In genomic region chr12:123696641-123697040, GRCh38 we compare ENCODE assay signal across 22 cellular contexts. TPM values are rescaled to one million over a fixed set of nuclear protein-coding genes. Genes with fewer than 3 reads are reported as not detected.
DNase-seq lines count a peak whose midpoint lies in the region; ATAC-seq and TF ChIP-seq lines count a peak whose summit lies in the region.
"Had no signal": no experiment of that assay in that cellular context is flagged by ENCODE, and none has a peak within 500 bp of the region (broad histone marks: within the 10 kb centered on the region; RNA-seq: fewer than 3 reads in every experiment).

No MANE protein-coding gene starts in this region.

- H3K9me3 ChIP-seq in OCI-LY7 (ENCODE audit: low read length) (no peaks in the 10 kb centered on the region), prostate gland (no peaks in the 10 kb centered on the region), uterus (no peaks in the 10 kb centered on the region)
- H3K9me3 ChIP-seq: heart right ventricle, suprapubic skin, vagina had no signal

- intact Hi-C loops in OCI-LY7 (cut with micrococcal nuclease; ENCODE audit: unreplicated experiment), result no loop called here
- intact Hi-C loops in prostate gland (cut with DNase I), result no loop called here
- intact Hi-C loops in uterus (cut with DNase I; ENCODE audit: low total_unique reads), result no loop called here

- TF ChIP-seq CTCF in OCI-LY7 (conservative IDR thresholded peaks at IDR 0.05; ENCODE audit: low read length) (no peak), prostate gland (IDR thresholded peaks at IDR 0.05) (no peak), foreskin fibroblast (IDR thresholded peaks at IDR 0.05; ENCODE audit: low read depth, low read length) (no peak), uterus (IDR thresholded peaks at IDR 0.05) (no peak)

- no peak for TF ChIP-seq POLR2A in prostate gland (IDR thresholded peaks at IDR 0.05)
- TF ChIP-seq POLR2A in uterus (IDR thresholded peaks at IDR 0.05), result no peak

- no peak overlapping the region for H3K4me2 ChIP-seq in OCI-LY7 (ENCODE audit: low read length)

- DNase-seq in NCI-H1092 (lab: John Stamatoyannopoulos, UW), result peak; percentile 7
- DNase-seq in NCI-H146 (lab: John Stamatoyannopoulos, UW), result peak; percentile 58
- DNase-seq in OCI-LY7 (ENCODE audit: low spot score), result peak; percentile 15
- no peak for DNase-seq in prostate gland (ENCODE audit: low spot score)
- DNase-seq in foreskin fibroblast, result no peak
- no peak for DNase-seq in uterus
- DNase-seq: CD4-positive, alpha-beta memory T cell; cerebellar nuclear complex; DMS53; HCEC 1CT; heart right ventricle; NCI-H446; WERI-Rb-1 had no signal

- H3K79me2 ChIP-seq in OCI-LY7 (ENCODE audit: insufficient read depth, low read depth, low read length), result no peaks in the 10 kb centered on the region

- POLR2A ChIA-PET in OCI-LY7 (lab: Charles Lee), result interaction anchor here (1.1 kb wide), 1 partner anchor 16 kb away, joined by 3 read pairs; no protein-coding TSS in a partner anchor

- H3K4me3 ChIP-seq in OCI-LY7 (ENCODE audit: low read depth, low read length, poor library complexity, severe bottlenecking) (no peak overlapping the region), prostate gland (no peak overlapping the region), foreskin fibroblast (ENCODE audit: low read depth in 1 of 2, low read length in 2 of 2) (no peak overlapping the region), uterus (no peak overlapping the region)
- H3K4me3 ChIP-seq: heart right ventricle, suprapubic skin, vagina had no signal

- H3K27me3 ChIP-seq in prostate gland (replicated peaks; ENCODE audit: insufficient read depth) (no peaks in the 10 kb centered on the region), uterus (no peaks in the 10 kb centered on the region)
- H3K27me3 ChIP-seq: heart right ventricle, suprapubic skin, vagina had no signal

- no peaks in the 10 kb centered on the region for H3K9me2 ChIP-seq in OCI-LY7 (ENCODE audit: insufficient read depth, low read length)

- WGBS in prostate gland, result 53% methylated on average over 4 of the region's 4 CpGs

- H3K27ac ChIP-seq in OCI-LY7 (ENCODE audit: low read depth, low read length, poor library complexity, severe bottlenecking) (no peak overlapping the region), prostate gland (peak overlapping the region; percentile 56 to 67), uterus (no peak overlapping the region)
- H3K27ac ChIP-seq: epithelial cell of prostate, RWPE1, vagina, WERI-Rb-1 had no signal

- CTCF ChIA-PET in OCI-LY7 (lab: Charles Lee; ENCODE audit: unreplicated experiment), result no interaction called here

- H4K20me1 ChIP-seq in OCI-LY7 (ENCODE audit: insufficient read depth, low read length), result no peaks in the 10 kb centered on the region

- BruUV-seq in OCI-LY7 (replicated peaks; lab: Mats Ljungman, UMichigan), result no TSS peak

- H3K36me3 ChIP-seq in OCI-LY7 (ENCODE audit: insufficient read depth, low read length), result no peaks in the 10 kb centered on the region
- peaks cover 0 to 5% of the 10 kb centered on the region in 2 donors for H3K36me3 ChIP-seq in prostate gland
- H3K36me3 ChIP-seq in uterus, result no peaks in the 10 kb centered on the region

- H3K4me1 ChIP-seq in OCI-LY7 (ENCODE audit: insufficient read depth, low read length, poor library complexity, severe bottlenecking) (no peaks in the 10 kb centered on the region), prostate gland (replicated peaks) (no peaks in the 10 kb centered on the region), uterus (no peaks in the 10 kb centered on the region)
- H3K4me1 ChIP-seq: heart right ventricle, suprapubic skin, vagina had no signal

- H2AFZ ChIP-seq in OCI-LY7 (ENCODE audit: low read length), result no peak overlapping the region

- no peak for ATAC-seq in GM21737 (IDR thresholded peaks at IDR 0.05; ENCODE audit: unreplicated experiment)
- ATAC-seq: activated naive CD4-positive, alpha-beta T cell treated with anti-CD3 and anti-CD28 coated beads, Interleukin-2, amount 50 U/mL, for 72 hours; left lobe of liver; naive thymus-derived CD4-positive, alpha-beta T cell; SK-N-SH treated with all-trans-retinoic acid at 6 μM for 48 hours had no signal

RNA-seq across cellular contexts. Expression of gene ATP6V0A2, which starts 15.5 kb away (rescaled TPM):
- total RNA-seq in OCI-LY7 (2014; rRNA removed; shearing (Covaris generic)), result 44.2 and 52.8 TPM in 2 replicates
- 59.0 and 68.1 TPM in 2 replicates for total RNA-seq in OCI-LY7 (2022)
- total RNA-seq in prostate gland, result 10 to 100 TPM; 23.7 to 24.5 TPM
- 10 to 100 TPM; 10.6 to 38.6 (median 30.2) TPM for total RNA-seq in uterus

RNA-seq across cellular contexts. Expression of gene TCTN2, which starts 25.7 kb away (rescaled TPM):
- total RNA-seq in OCI-LY7 (2014; rRNA removed; shearing (Covaris generic)), result 6.3 and 7.8 TPM in 2 replicates
- total RNA-seq in OCI-LY7 (2022), result 3.7 and 4.7 TPM in 2 replicates
- 10 to 100 TPM; 15.2 to 20.7 TPM for total RNA-seq in prostate gland
- 100 to 1,000 TPM in 1 of 4 donors, 10 to 100 TPM in 2, 1 to 10 TPM in 1; 3.8 to 334 (median 23.9) TPM for total RNA-seq in uterus

Comparison
In these comparisons a context has a peak if more than half of its experiments do, and no peak if none do; other contexts are left out.
1. DNase-seq: peak in NCI-H1092 (single experiment), NCI-H146 (single experiment) and OCI-LY7 (single experiment); none in prostate gland (single experiment), foreskin fibroblast (0 of 2) and uterus (0 of 2).
2. H3K27ac ChIP-seq: peak in prostate gland (2 of 2); none in OCI-LY7 (single experiment) and uterus (0 of 2).